13 cellular contexts compared by ENCODE assay signal in genomic region chr5:61397937-61398336, GRCh38.
DNase-seq lines count a peak whose midpoint lies in the region; ATAC-seq and TF ChIP-seq lines count a peak whose summit lies in the region.
"Had no signal": no experiment of that assay in that cellular context is flagged by ENCODE, and none has a peak within 500 bp of the region (broad histone marks: within the 10 kb centered on the region; RNA-seq: fewer than 3 reads in every experiment).

No MANE protein-coding gene starts in this region.

- H3K4me3 Mint-ChIP-seq in T-helper 17 cell (no peak overlapping the region), osteocyte (ENCODE audit: unreplicated experiment) (no peak overlapping the region)
- H3K4me3 Mint-ChIP-seq: CD4-positive, CD25-positive, alpha-beta regulatory T cell had no signal

- H2AFZ ChIP-seq in KMS-11 (ENCODE audit: low read depth), result no peak overlapping the region

- no peak overlapping the region for H3K27ac ChIP-seq in BLaER1
- H3K27ac ChIP-seq in KMS-11, result peak overlapping the region; percentile 22; the same call in 1 of the 2 replicates
- H3K27ac ChIP-seq in Peyer's patch, result no peak overlapping the region

- no peak overlapping the region for H3K9ac ChIP-seq in BLaER1
- no peak overlapping the region for H3K9ac ChIP-seq in KMS-11
- H3K9ac ChIP-seq: BLaER1 treated with 17β-estradiol and CSF1 and Interleukin-3, amounts not matched to agents 10 nM and 100 nM had no signal

- H3K27me3 ChIP-seq in BLaER1, result no peaks in the 10 kb centered on the region
- H3K27me3 ChIP-seq in KMS-11 (ENCODE audit: insufficient read depth, low read depth), result no peaks in the 10 kb centered on the region
- no peaks in the 10 kb centered on the region for H3K27me3 ChIP-seq in Peyer's patch
- H3K27me3 ChIP-seq: BLaER1 treated with 17β-estradiol and CSF1 and Interleukin-3, amounts not matched to agents 10 nM and 100 nM had no signal

- TF ChIP-seq POLR2A in Peyer's patch (IDR thresholded peaks at IDR 0.05), result no peak

- H3K4me2 ChIP-seq in BLaER1 (peak overlapping the region; percentile 34), KMS-11 (peak overlapping the region; percentile 17; the same call in 1 of the 2 replicates)

- H4K20me1 ChIP-seq in BLaER1 (peaks cover 85% of the 10 kb centered on the region), KMS-11 (ENCODE audit: insufficient read depth) (no peaks in the 10 kb centered on the region)

- peaks cover 9% of the 10 kb centered on the region; the same call in 1 of the 2 replicates for H3K36me3 ChIP-seq in BLaER1
- H3K36me3 ChIP-seq in KMS-11 (ENCODE audit: insufficient read depth), result no peaks in the 10 kb centered on the region
- H3K36me3 ChIP-seq in Peyer's patch, result no peaks in the 10 kb centered on the region

- TF ChIP-seq CTCF in KMS-11 (conservative IDR thresholded peaks at IDR 0.05; ENCODE audit: low read depth, low read length) (no peak), osteocyte (IDR thresholded peaks at IDR 0.05) (no peak), Peyer's patch (IDR thresholded peaks at IDR 0.05) (no peak)

- peaks cover 25% of the 10 kb centered on the region for H3K79me2 ChIP-seq in KMS-11 (ENCODE audit: insufficient read depth, low read depth)

- H3K4me1 Mint-ChIP-seq in T-helper 17 cell (peaks cover 22% of the 10 kb centered on the region), osteocyte (ENCODE audit: unreplicated experiment) (peaks cover 62% of the 10 kb centered on the region)

- DNase-seq in T-helper 17 cell, result no peak
- no peak for DNase-seq in osteocyte (ENCODE audit: extremely low spot score, unreplicated experiment)
- no peak for DNase-seq in stimulated activated CD4-positive, alpha-beta T cell treated with anti-CD3 and anti-CD28 coated beads, Interleukin-2, amount 100 ng/mL, for 24 hours
- DNase-seq in Peyer's patch, result no peak
- no peak for DNase-seq in central memory CD4-positive, alpha-beta T cell
- DNase-seq: 8988T; AML-193; CD4-positive, CD25-positive, alpha-beta regulatory T cell; DMS53; HCEC 1CT had no signal

- H3K36me3 Mint-ChIP-seq in T-helper 17 cell (ENCODE audit: low read depth) (no peaks in the 10 kb centered on the region), osteocyte (ENCODE audit: unreplicated experiment) (peaks cover 4% of the 10 kb centered on the region)
- H3K36me3 Mint-ChIP-seq: CD4-positive, CD25-positive, alpha-beta regulatory T cell had no signal

- ATAC-seq in T-helper 17 cell, result peak; percentile 25

- H3K9me3 Mint-ChIP-seq in osteocyte (ENCODE audit: unreplicated experiment), result no peaks in the 10 kb centered on the region

- H3K4me3 ChIP-seq in BLaER1 (no peak overlapping the region), KMS-11 (IDR thresholded peaks at IDR 0.05; ENCODE audit: insufficient read depth, low read depth, low read length) (no peak overlapping the region), Peyer's patch (no peak overlapping the region)
- H3K4me3 ChIP-seq: BLaER1 treated with 17β-estradiol and CSF1 and Interleukin-3, amounts not matched to agents 10 nM and 100 nM had no signal

- H3K9me3 ChIP-seq in BLaER1 (no peaks in the 10 kb centered on the region), T-helper 17 cell (ENCODE audit: control insufficient read depth, low read length, poor library complexity, severe bottlenecking) (no peaks in the 10 kb centered on the region), Peyer's patch (no peaks in the 10 kb centered on the region)

- H3K27me3 Mint-ChIP-seq in T-helper 17 cell (no peaks in the 10 kb centered on the region), osteocyte (ENCODE audit: unreplicated experiment) (no peaks in the 10 kb centered on the region)
- H3K27me3 Mint-ChIP-seq: CD4-positive, CD25-positive, alpha-beta regulatory T cell had no signal

- H3K27ac Mint-ChIP-seq in T-helper 17 cell (peak overlapping the region; percentile 39), osteocyte (ENCODE audit: unreplicated experiment) (peak overlapping the region; percentile 0)
- H3K27ac Mint-ChIP-seq: CD4-positive, CD25-positive, alpha-beta regulatory T cell had no signal

- peaks cover 36% of the 10 kb centered on the region for H3K4me1 ChIP-seq in BLaER1
- peaks cover 35% of the 10 kb centered on the region for H3K4me1 ChIP-seq in KMS-11 (ENCODE audit: low read depth, poor library complexity, severe bottlenecking)
- peaks cover 0 to 7% (median 0%) of the 10 kb centered on the region in 4 donors for H3K4me1 ChIP-seq in Peyer's patch
